In genomic region chr11:120608061-120608460, GRCh38 we compare ENCODE assay signal across 18 cellular contexts.
A peak's percentile ranks its signal among the peaks of the same experiment; 100 is the strongest.
DNase-seq lines count a peak whose midpoint lies in the region; ATAC-seq and TF ChIP-seq lines count a peak whose summit lies in the region.
"Had no signal": no experiment of that assay in that cellular context is flagged by ENCODE, and none has a peak within 500 bp of the region (broad histone marks: within the 10 kb centered on the region; RNA-seq: fewer than 3 reads in every experiment).

No MANE protein-coding gene starts in this region.

- H3K4me1 ChIP-seq in HEK293 (ENCODE audit: control insufficient read depth, insufficient read depth, low read length) (no peaks in the 10 kb centered on the region; the same call in 1 of the 2 replicates), neural progenitor cell (peaks cover 16% of the 10 kb centered on the region), osteoblast (ENCODE audit: insufficient read depth, low read length) (peaks cover 3% of the 10 kb centered on the region)

- H3K27ac Mint-ChIP-seq in WTC11 (no peak overlapping the region), neural progenitor cell (no peak overlapping the region)
- H3K27ac Mint-ChIP-seq: B cell; CD4-positive, alpha-beta T cell; CD8-positive, alpha-beta T cell had no signal

- H3K4me1 Mint-ChIP-seq in WTC11: peaks cover 60% of the 10 kb centered on the region
- H3K4me1 Mint-ChIP-seq in neural progenitor cell: peaks cover 92% of the 10 kb centered on the region

- no peak for ATAC-seq in WTC11
- ATAC-seq: A549; CD8-positive, alpha-beta T cell had no signal

- H3K9me3 Mint-ChIP-seq in WTC11 (no peaks in the 10 kb centered on the region), neural progenitor cell (no peaks in the 10 kb centered on the region)
- H3K9me3 Mint-ChIP-seq: CD4-positive, alpha-beta T cell; CD8-positive, alpha-beta T cell had no signal

- no peaks in the 10 kb centered on the region for H3K36me3 ChIP-seq in HEK293 (ENCODE audit: control insufficient read depth in 2 of 2, insufficient read depth in 1 of 2, low read length in 2 of 2)
- no peaks in the 10 kb centered on the region for H3K36me3 ChIP-seq in neural progenitor cell
- H3K36me3 ChIP-seq in osteoblast (ENCODE audit: insufficient read depth, low read length): no peaks in the 10 kb centered on the region
- H3K36me3 ChIP-seq: BLaER1 treated with 17β-estradiol and CSF1 and Interleukin-3, amounts not matched to agents 10 nM and 100 nM had no signal

- H2AFZ ChIP-seq in neural progenitor cell (replicated peaks): no peak overlapping the region
- H2AFZ ChIP-seq in osteoblast (ENCODE audit: low read length): no peak overlapping the region

- no peaks in the 10 kb centered on the region; the same call in none of the 2 replicates for H3K27me3 Mint-ChIP-seq in WTC11 (ENCODE audit: low read depth)
- peaks cover 35% of the 10 kb centered on the region for H3K27me3 Mint-ChIP-seq in neural progenitor cell (ENCODE audit: insufficient read depth, low read depth)

- POLR2A ChIA-PET in HEK293 (lab: Yijun Ruan, JAX): interaction anchor here (0.5 kb wide), 1 partner anchor 34 kb away, joined by 3 read pairs; no protein-coding TSS in a partner anchor
- POLR2A ChIA-PET in WTC11 (lab: Charles Lee): no interaction called here

- H3F3A ChIP-seq in neural progenitor cell (ENCODE audit: low read depth): no peaks in the 10 kb centered on the region

- H3K4me2 ChIP-seq in neural progenitor cell (no peak overlapping the region), osteoblast (ENCODE audit: insufficient read depth, low read length) (no peak overlapping the region)
- H3K4me2 ChIP-seq: A549; BLaER1 treated with 17β-estradiol and CSF1 and Interleukin-3, amounts not matched to agents 10 nM and 100 nM had no signal

- H3K36me3 Mint-ChIP-seq in WTC11 (no peaks in the 10 kb centered on the region), neural progenitor cell (peaks cover 2% of the 10 kb centered on the region)
- H3K36me3 Mint-ChIP-seq: CD8-positive, alpha-beta T cell had no signal

- H3K4me3 Mint-ChIP-seq in WTC11 (no peak overlapping the region), neural progenitor cell (peak overlapping the region; percentile 7)
- H3K4me3 Mint-ChIP-seq: B cell; CD4-positive, alpha-beta T cell; CD8-positive, alpha-beta T cell had no signal

- no peaks in the 10 kb centered on the region for H3K9me3 ChIP-seq in HEK293 (ENCODE audit: control insufficient read depth, insufficient read depth, low read depth, low read length)
- no peaks in the 10 kb centered on the region for H3K9me3 ChIP-seq in neural progenitor cell (ENCODE audit: low read depth)
- H3K9me3 ChIP-seq in osteoblast (ENCODE audit: low read depth, low read length): no peaks in the 10 kb centered on the region
- H3K9me3 ChIP-seq: A549; BLaER1 treated with 17β-estradiol and CSF1 and Interleukin-3, amounts not matched to agents 10 nM and 100 nM; Caco-2 had no signal

- no peaks in the 10 kb centered on the region for H3K79me2 ChIP-seq in neural progenitor cell (ENCODE audit: low read depth)
- no peaks in the 10 kb centered on the region for H3K79me2 ChIP-seq in osteoblast (ENCODE audit: insufficient read depth, low read length)

- TF ChIP-seq CTCF in HEK293 (tag by site-specific recombination; IDR thresholded peaks at IDR 0.05) (no peak), WTC11 (IDR thresholded peaks at IDR 0.05) (no peak), neural progenitor cell (IDR thresholded peaks at IDR 0.05) (no peak), osteoblast (IDR thresholded peaks at IDR 0.05; ENCODE audit: extremely low read depth, low read depth, low read length) (no peak)

- no peak for DNase-seq in WTC11 (ENCODE audit: low spot score)
- DNase-seq in neural progenitor cell (ENCODE audit: low spot score): no peak
- no peak for DNase-seq in A172 (ENCODE audit: low spot score)
- DNase-seq in activated CD4-positive, alpha-beta T cell treated with anti-CD3 and anti-CD28 coated beads, Interleukin-2, amount 50 U/mL, for 1 hour: no peak
- no peak for DNase-seq in NCI-H146 treated with DMSO at 0.1 percent for 48 hours (lab: John Stamatoyannopoulos, UW; ENCODE audit: unreplicated experiment)
- no peak for DNase-seq in osteoblast (ENCODE audit: insufficient read length, low spot score, missing footprints)
- DNase-seq: 8988T; AML-193; Caco-2; CD4-positive, alpha-beta T cell; CD8-positive, alpha-beta T cell; DMS79 treated with DMSO at 0.1 percent for 48 hours; GF-D8 had no signal

- H3K4me3 ChIP-seq in HEK293 (ENCODE audit: low read depth, low read length) (no peak overlapping the region), neural progenitor cell (no peak overlapping the region), osteoblast (ENCODE audit: insufficient read depth, low read length) (no peak overlapping the region)
- H3K4me3 ChIP-seq: A549; BLaER1 treated with 17β-estradiol and CSF1 and Interleukin-3, amounts not matched to agents 10 nM and 100 nM had no signal

- CTCF ChIA-PET in HEK293 (lab: Yijun Ruan, JAX) (no interaction called here), WTC11 (lab: Charles Lee) (interaction anchor here (0.8 to 1.5 kb wide), 2 partner anchors 42 to 77 kb away, joined by 3 to 6 read pairs; no protein-coding TSS in a partner anchor)

- H3K27ac ChIP-seq in HEK293 (ENCODE audit: extremely low read depth, low read depth, low read length) (no peak overlapping the region), neural progenitor cell (no peak overlapping the region), osteoblast (ENCODE audit: low read depth, low read length) (no peak overlapping the region)
- H3K27ac ChIP-seq: A549; BLaER1 treated with 17β-estradiol and CSF1 and Interleukin-3, amounts not matched to agents 10 nM and 100 nM; C4-2B had no signal

- peaks cover 29% of the 10 kb centered on the region for H3K27me3 ChIP-seq in neural progenitor cell
- H3K27me3 ChIP-seq in osteoblast (ENCODE audit: insufficient read depth, low read length): no peaks in the 10 kb centered on the region
- H3K27me3 ChIP-seq: BLaER1 treated with 17β-estradiol and CSF1 and Interleukin-3, amounts not matched to agents 10 nM and 100 nM had no signal

- H4K20me1 ChIP-seq in neural progenitor cell (ENCODE audit: low read depth) (peaks cover 14% of the 10 kb centered on the region), osteoblast (ENCODE audit: insufficient read depth, low read length) (no peaks in the 10 kb centered on the region)
- H4K20me1 ChIP-seq: BLaER1 treated with 17β-estradiol and CSF1 and Interleukin-3, amounts not matched to agents 10 nM and 100 nM had no signal

- no peak overlapping the region for H3K9ac ChIP-seq in neural progenitor cell
- H3K9ac ChIP-seq: BLaER1 treated with 17β-estradiol and CSF1 and Interleukin-3, amounts not matched to agents 10 nM and 100 nM had no signal

TF ChIP-seq in HEK293, 187 proteins besides CTCF, POLR2A, EP300 and RAD21:
- TF ChIP-seq ZNF112 (tag by site-specific recombination; IDR thresholded peaks at IDR 0.05): no peak
- TF ChIP-seq ZNF121 (tag by site-specific recombination; IDR thresholded peaks at IDR 0.05): peak; percentile 79

TF ChIP-seq in WTC11, 78 proteins besides CTCF, POLR2A, EP300 and RAD21:
- TF ChIP-seq ZNF396 (CRISPR knock-in tag; IDR thresholded peaks at IDR 0.05; ENCODE audit: borderline replicate concordance) (no peak), ZNF121 (CRISPR knock-in tag; IDR thresholded peaks at IDR 0.05) (peak; percentile 89; the same call in 1 of the 2 replicates), PRRX2 (CRISPR knock-in tag; IDR thresholded peaks at IDR 0.05) (no peak)

Comparison
In these comparisons a context has a peak if more than half of its experiments do, and no peak if none do; other contexts are left out.
1. Of the 8 proteins assayed by ChIP-seq in both HEK293 and WTC11: peak only in HEK293: none; only in WTC11: none; in both: ZNF121; in neither: 7.